In the genomic region with DNA sequence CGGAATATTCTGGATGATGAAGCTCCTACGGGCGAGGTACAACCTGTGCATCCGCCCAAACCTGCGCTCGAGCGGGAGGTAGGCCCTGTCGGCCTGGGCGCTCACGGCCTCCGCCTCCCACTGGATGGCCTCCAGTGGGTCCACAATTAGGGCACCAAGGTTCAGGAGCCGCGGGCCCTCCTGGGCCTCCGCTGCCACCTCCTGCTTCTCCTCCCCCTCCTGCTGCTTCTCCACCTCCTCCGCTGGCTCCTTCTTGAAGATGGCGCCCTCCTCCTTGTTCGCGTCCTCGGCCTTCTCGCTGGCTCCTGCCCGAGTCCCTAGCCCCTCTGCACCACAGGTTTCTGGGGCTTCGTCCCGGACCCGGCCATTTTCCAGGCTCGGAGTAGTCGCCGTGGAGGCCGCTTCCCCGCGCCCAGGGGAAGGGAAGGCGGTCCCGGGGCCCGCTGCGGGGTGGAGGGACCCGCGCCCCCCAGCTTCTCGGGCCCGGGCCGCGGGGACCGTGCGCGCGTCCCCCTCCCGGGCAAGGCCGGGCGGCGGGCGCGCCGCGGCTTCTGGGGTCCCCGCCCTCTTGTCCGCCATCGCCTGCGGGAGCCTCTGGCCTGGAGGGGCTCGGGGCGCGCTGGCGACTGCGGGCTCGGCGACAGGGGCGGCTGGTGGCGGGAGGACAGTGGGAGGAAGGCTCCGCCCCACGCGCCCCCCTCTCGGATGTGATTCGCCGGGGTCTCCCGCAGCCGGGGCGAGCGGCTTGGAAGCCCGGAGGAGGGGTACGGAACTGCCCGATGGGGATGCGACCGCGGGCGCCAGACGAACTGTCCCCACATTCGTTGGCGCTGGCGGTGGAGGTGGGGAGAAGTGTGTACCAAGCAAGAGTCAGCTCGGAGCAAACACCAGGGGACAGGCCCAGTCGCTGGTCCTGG, we compare ENCODE assay signal across 8 cellular contexts. TPM values are rescaled to one million over a fixed set of nuclear protein-coding genes. Genes with fewer than 3 reads are reported as not detected.
A peak's percentile ranks its signal among the peaks of the same experiment; 100 is the strongest.
DNase-seq lines count a peak whose midpoint lies in the region; ATAC-seq and TF ChIP-seq lines count a peak whose summit lies in the region.

No MANE protein-coding gene starts in this region.

- TF ChIP-seq CTCF in cardiac muscle cell (IDR thresholded peaks at IDR 0.05; ENCODE audit: low read depth, low read length), result no peak
- no peak for TF ChIP-seq CTCF in ovary (IDR thresholded peaks at IDR 0.05)

- peak overlapping the region; percentile 81 for H3K4me3 Mint-ChIP-seq in activated naive CD8-positive, alpha-beta T cell

- H3K4me3 ChIP-seq in cardiac muscle cell, result peak overlapping the region; percentile 30
- H3K4me3 ChIP-seq in ovary, result peak overlapping the region; percentile 38

- ATAC-seq in GM21825 (IDR thresholded peaks at IDR 0.05; ENCODE audit: unreplicated experiment), result no peak

- DNase-seq in DMS79 treated with DMSO at 0.1 percent for 48 hours (lab: John Stamatoyannopoulos, UW) (peak; percentile 75), NCI-H748 treated with DMSO at 0.1 percent for 48 hours (lab: John Stamatoyannopoulos, UW) (peak; percentile 46), cardiac muscle cell (ENCODE audit: low read depth in 1 of 2, low spot score in 1 of 2) (peak; percentile 50 to 70), ovary (peak; percentile 42 to 65 (median 53)), HT-29 (ENCODE audit: low spot score) (no peak), SHP77 (lab: John Stamatoyannopoulos, UW) (no peak)

- no peak for TF ChIP-seq EP300 in ovary (IDR thresholded peaks at IDR 0.05)

- intact Hi-C loops in ovary (cut with DNase I), result loop anchor here in 1 of 4 donors (10.0 kb wide), 1 partner anchor 85 kb away; the partner anchor contains the start of gene TM9SF4

- H3K27ac ChIP-seq in cardiac muscle cell, result peak overlapping the region; percentile 13
- H3K27ac ChIP-seq in ovary, result peak overlapping the region; percentile 88 to 97

- no peak for TF ChIP-seq POLR2A in ovary (IDR thresholded peaks at IDR 0.05)

- no peaks in the 10 kb centered on the region for H3K9me3 Mint-ChIP-seq in activated naive CD8-positive, alpha-beta T cell (ENCODE audit: low read depth)

- peaks cover 32% of the 10 kb centered on the region for H3K4me1 Mint-ChIP-seq in activated naive CD8-positive, alpha-beta T cell (ENCODE audit: low read depth)

- WGBS in ovary, 3 donors, result 1 to 2% (median 2%) methylated on average over 68 to 88 of the region's 88 CpGs

- peaks cover 15% of the 10 kb centered on the region for H3K4me1 ChIP-seq in cardiac muscle cell (ENCODE audit: low read depth)
- peaks cover 19% of the 10 kb centered on the region for H3K4me1 ChIP-seq in ovary (ENCODE audit: insufficient read depth)

- no peaks in the 10 kb centered on the region for H3K27me3 Mint-ChIP-seq in activated naive CD8-positive, alpha-beta T cell

- H3K27me3 ChIP-seq in cardiac muscle cell (no peaks in the 10 kb centered on the region), ovary (no peaks in the 10 kb centered on the region)

- H3K36me3 Mint-ChIP-seq in activated naive CD8-positive, alpha-beta T cell, result peaks cover 5% of the 10 kb centered on the region

- peak overlapping the region; percentile 84 for H3K27ac Mint-ChIP-seq in activated naive CD8-positive, alpha-beta T cell

- H3K36me3 ChIP-seq in cardiac muscle cell (peaks cover 3% of the 10 kb centered on the region), ovary (no peaks in the 10 kb centered on the region)

- no peaks in the 10 kb centered on the region for H3K9me3 ChIP-seq in cardiac muscle cell (ENCODE audit: low read depth)
- H3K9me3 ChIP-seq in ovary, result no peaks in the 10 kb centered on the region

RNA-seq across cellular contexts. Expression of gene PLAGL2, which starts 17.6 kb away (rescaled TPM):
- total RNA-seq in cardiac muscle cell (17.7 and 29.8 TPM in 2 replicates), ovary (10 to 100 TPM in 6 of 7 donors, 1 to 10 TPM in 1; 6.6 to 21.8 (median 15.9) TPM)
- polyA plus RNA-seq in cardiac muscle cell (18.3 and 29.3 TPM in 2 replicates), ovary (10 to 100 TPM in 1 of 2 donors, 1 to 10 TPM in 1; 5.4 to 11.4 TPM)
- 6.9 and 7.9 TPM in 2 replicates for total RNA-seq in HT-29 (2014; rRNA removed; shearing (Covaris generic))

RNA-seq across cellular contexts. Expression of gene POFUT1, which starts 17.7 kb away (rescaled TPM):
- 26.2 and 31.4 TPM in 2 replicates for total RNA-seq in cardiac muscle cell
- 21.2 and 25.1 TPM in 2 replicates for polyA plus RNA-seq in cardiac muscle cell
- total RNA-seq in ovary, result 10 to 100 TPM; 18.0 to 47.7 (median 32.3) TPM
- polyA plus RNA-seq in ovary, result 10 to 100 TPM; 19.2 to 48.4 TPM
- 44.6 and 56.1 TPM in 2 replicates for total RNA-seq in HT-29 (2014; rRNA removed; shearing (Covaris generic))

Comparison
In these comparisons a context has a peak if more than half of its experiments do, and no peak if none do; other contexts are left out.
1. DNase-seq: peak in DMS79 treated with DMSO at 0.1 percent for 48 hours (single experiment), NCI-H748 treated with DMSO at 0.1 percent for 48 hours (single experiment), cardiac muscle cell (2 of 2) and ovary (5 of 5); none in HT-29 (single experiment) and SHP77 (0 of 2).